1 cellular context compared by ENCODE assay signal in genomic region chr17:72556944-72557826, GRCh38.
A peak's percentile ranks its signal among the peaks of the same experiment; 100 is the strongest.
TF ChIP-seq lines count a peak whose summit lies in the region.

No MANE protein-coding gene starts in this region.

TF ChIP-seq in HepG2, 621 proteins besides CTCF, POLR2A, EP300 and RAD21 (continued from another document and continues in another):
- TF ChIP-seq ZNF275 (CRISPR knock-in tag; IDR thresholded peaks at IDR 0.05; ENCODE audit: borderline replicate concordance) (no peak), HHEX (CRISPR knock-in tag; IDR thresholded peaks at IDR 0.05) (no peak), CERS6 (CRISPR knock-in tag; IDR thresholded peaks at IDR 0.05) (no peak), ZNF775 (CRISPR knock-in tag; IDR thresholded peaks at IDR 0.05; ENCODE audit: borderline replicate concordance) (no peak), MYNN (CRISPR knock-in tag; IDR thresholded peaks at IDR 0.05; ENCODE audit: low read depth) (no peak), MTA1 (CRISPR knock-in tag; IDR thresholded peaks at IDR 0.05; ENCODE audit: borderline replicate concordance) (no peak), ETV6 (CRISPR knock-in tag; conservative IDR thresholded peaks at IDR 0.05) (no peak), FOXO4 (CRISPR knock-in tag; conservative IDR thresholded peaks at IDR 0.05) (no peak), NKX3-1 (CRISPR knock-in tag; IDR thresholded peaks at IDR 0.05) (no peak), ZNF331 (CRISPR knock-in tag; IDR thresholded peaks at IDR 0.05) (no peak; the same call in 1 of the 2 replicates), FOXP1 (IDR thresholded peaks at IDR 0.05) (peak; percentile 34; the same call in 1 of the 2 replicates), FOXP1 (CRISPR knock-in tag; IDR thresholded peaks at IDR 0.05) (no peak), POGK (CRISPR knock-in tag; conservative IDR thresholded peaks at IDR 0.05) (peak; percentile 41; the same call in 1 of the 2 replicates), TEAD2 (CRISPR knock-in tag; IDR thresholded peaks at IDR 0.05) (no peak), TEAD3 (CRISPR knock-in tag; optimal IDR thresholded peaks at IDR 0.05; ENCODE audit: borderline replicate concordance) (peak; percentile 30), ZNF776 (CRISPR knock-in tag; IDR thresholded peaks at IDR 0.05) (no peak), ZNF768 (CRISPR knock-in tag; IDR thresholded peaks at IDR 0.05) (peak; percentile 16; the same call in 1 of the 2 replicates), HOMEZ (CRISPR knock-in tag; IDR thresholded peaks at IDR 0.05; ENCODE audit: low read depth) (no peak), MEIS1 (CRISPR knock-in tag; IDR thresholded peaks at IDR 0.05; ENCODE audit: borderline replicate concordance) (no peak), REST (IDR thresholded peaks at IDR 0.05; ENCODE audit: borderline replicate concordance in 1 of 2, low read depth in 1 of 2, low read length in 2 of 2) (no peak), ZNF230 (CRISPR knock-in tag; IDR thresholded peaks at IDR 0.05) (no peak; the same call in 1 of the 2 replicates), PHF5A (CRISPR knock-in tag; IDR thresholded peaks at IDR 0.05; ENCODE audit: low read depth, unreplicated experiment) (no peak), ZNF451 (CRISPR knock-in tag; IDR thresholded peaks at IDR 0.05) (no peak), ZFP36L2 (CRISPR knock-in tag; IDR thresholded peaks at IDR 0.05) (no peak), ZNF354B (CRISPR knock-in tag; IDR thresholded peaks at IDR 0.05) (no peak), HNF1A (IDR thresholded peaks at IDR 0.05; ENCODE audit: low read depth) (no peak), HNF1A (CRISPR knock-in tag; IDR thresholded peaks at IDR 0.05; ENCODE audit: borderline replicate concordance) (no peak), MTERF4 (CRISPR knock-in tag; IDR thresholded peaks at IDR 0.05) (peak; percentile 78; the same call in 1 of the 2 replicates), ZNF784 (CRISPR knock-in tag; IDR thresholded peaks at IDR 0.05; ENCODE audit: borderline replicate concordance) (no peak), NFE2L1 (CRISPR knock-in tag; IDR thresholded peaks at IDR 0.05; ENCODE audit: borderline replicate concordance) (no peak), ADNP (CRISPR knock-in tag; IDR thresholded peaks at IDR 0.05) (no peak), GLMP (CRISPR knock-in tag; IDR thresholded peaks at IDR 0.05; ENCODE audit: borderline replicate concordance) (no peak), CBX1 (IDR thresholded peaks at IDR 0.05; ENCODE audit: low read depth) (no peak), ZNF17 (CRISPR knock-in tag; IDR thresholded peaks at IDR 0.05) (no peak), IRF1 (CRISPR knock-in tag; IDR thresholded peaks at IDR 0.05; ENCODE audit: low read depth) (no peak), ZKSCAN1 (IDR thresholded peaks at IDR 0.05; ENCODE audit: low read length) (0 out of 2 replicates have a peak, but pooled peaks have one; percentile 39), GTF3A (CRISPR knock-in tag; conservative IDR thresholded peaks at IDR 0.05) (no peak), ZNF160 (CRISPR knock-in tag; IDR thresholded peaks at IDR 0.05) (no peak), FOXA1 (IDR thresholded peaks at IDR 0.05) (peak; percentile 39; the same call in 1 of the 2 replicates), FOXA1 (CRISPR knock-in tag; IDR thresholded peaks at IDR 0.05) (no peak), HOXA9 (CRISPR knock-in tag; IDR thresholded peaks at IDR 0.05; ENCODE audit: borderline replicate concordance) (no peak), POLR2AphosphoS2 (IDR thresholded peaks at IDR 0.05; ENCODE audit: low read depth, low read length) (no peak; the same call in 1 of the 2 replicates), AKAP8 (CRISPR knock-in tag; IDR thresholded peaks at IDR 0.05) (no peak), ZBTB14 (CRISPR knock-in tag; IDR thresholded peaks at IDR 0.05) (no peak)
